8 cellular contexts compared by ENCODE assay signal in the genomic region with DNA sequence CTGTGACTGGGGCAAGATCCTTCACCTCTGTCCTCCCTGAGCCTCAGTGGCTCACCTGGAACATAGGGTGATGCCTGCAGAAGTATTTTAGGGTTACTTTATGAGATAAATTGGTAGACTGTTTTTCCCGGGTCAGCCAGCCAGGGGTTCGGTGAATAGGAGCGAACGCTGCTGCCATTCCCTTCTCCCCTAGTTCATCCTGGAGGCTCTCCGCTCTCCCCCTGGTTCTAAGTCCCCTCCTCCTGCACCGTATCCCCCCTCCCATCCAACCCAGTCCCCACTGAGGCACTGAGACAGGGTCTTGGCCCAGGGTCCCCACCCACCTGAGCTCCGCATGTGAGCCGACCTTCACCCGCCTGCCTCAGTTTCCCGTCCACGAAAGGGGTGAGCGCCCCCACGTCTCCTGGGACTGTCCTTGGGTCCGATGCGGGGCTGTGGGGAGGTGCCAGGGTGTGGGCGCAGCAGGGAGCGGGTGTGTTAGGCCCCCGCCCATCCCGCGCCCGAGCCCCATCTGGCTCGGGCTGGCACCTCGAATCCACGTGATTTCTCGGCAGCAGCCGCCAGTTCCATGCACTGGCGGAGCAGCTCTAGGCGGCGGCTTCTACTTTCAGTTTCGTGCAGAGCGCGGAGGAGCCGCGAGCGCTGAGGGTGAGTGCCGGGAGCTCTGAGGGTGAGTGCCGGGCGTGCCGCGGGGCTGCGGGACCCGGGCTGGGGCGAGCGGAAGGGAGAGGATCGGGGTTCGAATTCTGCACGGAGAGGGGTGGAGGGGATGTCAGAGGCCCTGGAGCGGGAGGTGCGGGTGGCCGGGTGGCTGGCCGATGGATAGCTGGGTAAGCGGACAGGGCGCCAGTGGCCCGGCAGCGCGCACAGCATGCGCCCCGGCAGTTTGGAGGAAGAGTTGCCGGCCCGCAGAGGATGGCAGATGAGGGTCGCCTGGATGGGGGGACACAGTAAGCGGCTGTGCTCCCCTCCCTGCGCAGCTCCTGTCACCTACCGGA. TPM values are rescaled to one million over a fixed set of nuclear protein-coding genes. Genes with fewer than 3 reads are reported as not detected.
DNase-seq lines count a peak whose midpoint lies in the region; TF ChIP-seq lines count a peak whose summit lies in the region.

NLRC5 (plus strand) TSS at position 610 of the 998 bp plus-strand sequence. CDS start 31,156 bp downstream, outside the sequence.

- peaks cover 44% of the 10 kb centered on the region for H3K27me3 ChIP-seq in cardiac muscle cell
- H3K27me3 ChIP-seq in tibial nerve: no peaks in the 10 kb centered on the region

- H3K27ac ChIP-seq in cardiac muscle cell (no peak within 1 kb of the TSS), tibial nerve (peak within 1 kb of the TSS; percentile 77 to 93 (median 83))

- DNase-seq in G401 (ENCODE audit: low spot score) (peak; percentile 45), H4 (ENCODE audit: low spot score) (peak; percentile 77), M059J (ENCODE audit: low read depth) (peak; percentile 89), SW480 (ENCODE audit: low spot score) (peak; percentile 75), cardiac muscle cell (ENCODE audit: low read depth in 1 of 2, low spot score in 1 of 2) (peak; percentile 78 to 87), pons (ENCODE audit: low spot score) (peak; percentile 76), tibial nerve (ENCODE audit: low spot score in 2 of 2) (peak; percentile 77 to 81)
- peak; percentile 95 for DNase-seq in activated naive CD8-positive, alpha-beta T cell treated with anti-CD3 and anti-CD28 coated beads, Interleukin-2, amount 50 U/mL, for 16 hours (ENCODE audit: low read depth, low spot score)

- H3K36me3 ChIP-seq in cardiac muscle cell (no peaks in the 10 kb centered on the region), tibial nerve (no peaks in the 10 kb centered on the region)

- TF ChIP-seq POLR2A in tibial nerve (IDR thresholded peaks at IDR 0.05): peak; percentile 36 to 77

- peak; percentile 1 for TF ChIP-seq CTCF in cardiac muscle cell (IDR thresholded peaks at IDR 0.05; ENCODE audit: low read depth, low read length)
- TF ChIP-seq CTCF in tibial nerve (IDR thresholded peaks at IDR 0.05): peak in 1 of 5 experiments; percentile 40

- H3K4me3 ChIP-seq in cardiac muscle cell (peak within 1 kb of the TSS; percentile 50), tibial nerve (peak within 1 kb of the TSS; percentile 47 to 74 (median 62))

- in situ Hi-C loops in G401 (cut with HindIII; ENCODE audit: low sequenced_read_pairs): no loop called here

- 5% methylated on average over 53 to 61 of the region's 64 CpGs for WGBS in tibial nerve, 2 donors

- TF ChIP-seq EP300 in tibial nerve (IDR thresholded peaks at IDR 0.05): peak; percentile 66 to 91

- no peaks in the 10 kb centered on the region for H3K9me3 ChIP-seq in cardiac muscle cell (ENCODE audit: low read depth)
- no peaks in the 10 kb centered on the region for H3K9me3 ChIP-seq in tibial nerve

- no peaks in the 10 kb centered on the region for H3K4me1 ChIP-seq in cardiac muscle cell (ENCODE audit: low read depth)
- peaks cover 0 to 66% (median 23%) of the 10 kb centered on the region in 4 donors for H3K4me1 ChIP-seq in tibial nerve

RNA-seq across cellular contexts. Expression of gene NLRC5, which starts in this region (rescaled TPM):
- 0.07 TPM in 1 of 2 replicates, not detected in the other for total RNA-seq in G401 (2014; rRNA removed; shearing (Covaris generic))
- total RNA-seq in H4 (2014; rRNA removed; shearing (Covaris generic)): 6.6 and 8.4 TPM in 2 replicates
- total RNA-seq in M059J (2014; rRNA removed; shearing (Covaris generic)): 25.2 and 31.1 TPM in 2 replicates
- total RNA-seq in cardiac muscle cell (0.18 TPM in 1 of 2 replicates, not detected in the other), tibial nerve (10 to 100 TPM; 32.4 to 57.9 (median 37.1) TPM)
- polyA plus RNA-seq in cardiac muscle cell: not detected in 2 replicates

Comparison
In these comparisons a context has a peak if more than half of its experiments do, and no peak if none do; other contexts are left out.
1. Peak in DNase-seq in G401; RNA of the gene not detected or under 1 TPM.
2. Peak in DNase-seq and H3K4me3 ChIP-seq in cardiac muscle cell; RNA of the gene not detected or under 1 TPM.
3. DNase-seq: peak in every context shown above with its lines; median percentile 95 in activated naive CD8-positive, alpha-beta T cell treated with anti-CD3 and anti-CD28 coated beads, Interleukin-2, amount 50 U/mL, for 16 hours; 89 in M059J; 82 in cardiac muscle cell; 79 in tibial nerve; 77 in H4; 76 in pons; 75 in SW480; 45 in G401.